In the genomic region with DNA sequence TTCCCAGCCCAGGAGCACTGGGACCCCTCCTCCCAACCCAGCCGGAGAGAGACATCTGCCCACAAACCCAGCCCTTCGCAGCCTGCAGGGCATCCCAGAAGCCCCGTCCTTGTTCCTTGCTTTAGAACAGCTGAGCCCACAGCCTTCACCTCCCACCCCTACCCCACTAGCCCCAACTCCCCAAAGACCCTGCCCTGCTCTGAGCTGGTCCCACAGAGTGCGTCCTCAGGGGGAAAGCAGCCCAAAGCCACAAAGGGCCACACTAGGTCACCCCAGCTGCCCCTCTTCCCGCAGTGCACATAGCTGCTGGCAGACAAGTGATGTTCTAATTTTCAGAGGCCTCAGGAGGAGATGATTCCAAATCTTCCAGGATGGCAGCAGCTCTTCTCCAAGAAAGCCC, we compare ENCODE assay signal across 26 cellular contexts. TPM values are rescaled to one million over a fixed set of nuclear protein-coding genes. Genes with fewer than 3 reads are reported as not detected.
DNase-seq lines count a peak whose midpoint lies in the region; ATAC-seq and TF ChIP-seq lines count a peak whose summit lies in the region.
"Had no signal": no experiment of that assay in that cellular context is flagged by ENCODE, and none has a peak within 500 bp of the region (broad histone marks: within the 10 kb centered on the region; RNA-seq: fewer than 3 reads in every experiment).

No MANE protein-coding gene starts in this region.

- no peaks in the 10 kb centered on the region for H3K9me3 ChIP-seq in cardiac muscle cell (ENCODE audit: low read depth)
- H3K9me3 ChIP-seq in left ventricle myocardium inferior (replicated peaks): no peaks in the 10 kb centered on the region
- no peaks in the 10 kb centered on the region for H3K9me3 ChIP-seq in neural progenitor cell (ENCODE audit: low read depth)
- no peaks in the 10 kb centered on the region for H3K9me3 ChIP-seq in smooth muscle cell (replicated peaks; ENCODE audit: low read depth)
- H3K9me3 ChIP-seq: HAP-1, SJCRH30 had no signal

- H3K4me1 Mint-ChIP-seq in neural progenitor cell: no peaks in the 10 kb centered on the region
- no peaks in the 10 kb centered on the region for H3K4me1 Mint-ChIP-seq in activated naive CD8-positive, alpha-beta T cell treated with anti-CD3 and anti-CD28 coated beads for 36 hours
- H3K4me1 Mint-ChIP-seq: IgD-negative memory B cell had no signal

- H3K27me3 Mint-ChIP-seq in neural progenitor cell (ENCODE audit: insufficient read depth, low read depth): peaks cover 14% of the 10 kb centered on the region
- no peaks in the 10 kb centered on the region for H3K27me3 Mint-ChIP-seq in activated naive CD8-positive, alpha-beta T cell treated with anti-CD3 and anti-CD28 coated beads for 36 hours
- H3K27me3 Mint-ChIP-seq: CD4-positive, alpha-beta T cell had no signal

- TF ChIP-seq CTCF in cardiac muscle cell (IDR thresholded peaks at IDR 0.05; ENCODE audit: low read depth, low read length) (no peak), left ventricle myocardium inferior (IDR thresholded peaks at IDR 0.05; ENCODE audit: borderline replicate concordance) (no peak), neural progenitor cell (IDR thresholded peaks at IDR 0.05) (no peak), smooth muscle cell (IDR thresholded peaks at IDR 0.05; ENCODE audit: borderline replicate concordance, insufficient read depth, poor library complexity, severe bottlenecking) (no peak)

- H3K36me3 ChIP-seq in cardiac muscle cell (no peaks in the 10 kb centered on the region), left ventricle myocardium inferior (peaks cover 11% of the 10 kb centered on the region), neural progenitor cell (no peaks in the 10 kb centered on the region), smooth muscle cell (ENCODE audit: low read depth) (no peaks in the 10 kb centered on the region)
- H3K36me3 ChIP-seq: HAP-1, SJCRH30 had no signal

- H3K4me3 ChIP-seq in cardiac muscle cell: no peak overlapping the region
- H3K4me3 ChIP-seq in left ventricle myocardium inferior: peak overlapping the region; percentile 35
- no peak overlapping the region for H3K4me3 ChIP-seq in neural progenitor cell
- H3K4me3 ChIP-seq in smooth muscle cell: no peak overlapping the region
- H3K4me3 ChIP-seq: HAP-1, SJCRH30 had no signal

- H3F3A ChIP-seq in neural progenitor cell (ENCODE audit: low read depth) (no peaks in the 10 kb centered on the region), smooth muscle cell (ENCODE audit: low read depth) (peaks cover 8% of the 10 kb centered on the region)

- H3K4me2 ChIP-seq in neural progenitor cell: no peak overlapping the region
- H3K4me2 ChIP-seq in smooth muscle cell: peak overlapping the region; percentile 2
- H3K4me2 ChIP-seq: KMS-11 had no signal

- no peak overlapping the region for H3K4me3 Mint-ChIP-seq in neural progenitor cell
- H3K4me3 Mint-ChIP-seq in activated naive CD8-positive, alpha-beta T cell treated with anti-CD3 and anti-CD28 coated beads for 36 hours: no peak overlapping the region
- H3K4me3 Mint-ChIP-seq: CD4-positive, alpha-beta T cell; HFFc6; IgD-negative memory B cell had no signal

- H3K9me3 Mint-ChIP-seq in neural progenitor cell: no peaks in the 10 kb centered on the region
- no peaks in the 10 kb centered on the region for H3K9me3 Mint-ChIP-seq in activated naive CD8-positive, alpha-beta T cell treated with anti-CD3 and anti-CD28 coated beads for 36 hours
- H3K9me3 Mint-ChIP-seq: CD4-positive, alpha-beta T cell; HFFc6; IgD-negative memory B cell had no signal

- no peaks in the 10 kb centered on the region for H3K79me2 ChIP-seq in neural progenitor cell (ENCODE audit: low read depth)
- no peaks in the 10 kb centered on the region for H3K79me2 ChIP-seq in smooth muscle cell (ENCODE audit: low read depth)

- H4K20me1 ChIP-seq in neural progenitor cell (ENCODE audit: low read depth) (no peaks in the 10 kb centered on the region), smooth muscle cell (ENCODE audit: low read depth) (no peaks in the 10 kb centered on the region)

- intact Hi-C loops in Right ventricle myocardium inferior (cut with DNase I): no loop called here
- intact Hi-C loops in left ventricle myocardium inferior (cut with micrococcal nuclease): no loop called here

- peak overlapping the region; percentile 21 for H3K27ac Mint-ChIP-seq in neural progenitor cell
- H3K27ac Mint-ChIP-seq in activated naive CD8-positive, alpha-beta T cell treated with anti-CD3 and anti-CD28 coated beads for 36 hours: no peak overlapping the region
- H3K27ac Mint-ChIP-seq: CD4-positive, alpha-beta T cell; HFFc6; IgD-negative memory B cell had no signal

- H3K9ac ChIP-seq in neural progenitor cell: no peak overlapping the region
- H3K9ac ChIP-seq in smooth muscle cell (ENCODE audit: low read depth): no peak overlapping the region
- H3K9ac ChIP-seq: KMS-11 had no signal

- no peak for ATAC-seq in Right ventricle myocardium inferior
- ATAC-seq: SK-N-SH treated with all-trans-retinoic acid at 6 μM for 48 hours had no signal

- H3K27ac ChIP-seq in cardiac muscle cell (peak overlapping the region; percentile 96), left ventricle myocardium inferior (replicated peaks) (peak overlapping the region; percentile 96), neural progenitor cell (no peak overlapping the region), smooth muscle cell (ENCODE audit: low read depth) (no peak overlapping the region)
- H3K27ac ChIP-seq: KMS-11, SJCRH30 had no signal

- H3K27me3 ChIP-seq in cardiac muscle cell (no peaks in the 10 kb centered on the region), left ventricle myocardium inferior (ENCODE audit: low read depth) (no peaks in the 10 kb centered on the region), neural progenitor cell (no peaks in the 10 kb centered on the region), smooth muscle cell (ENCODE audit: low read depth) (no peaks in the 10 kb centered on the region)
- H3K27me3 ChIP-seq: SJCRH30 had no signal

- no peak for DNase-seq in cardiac muscle cell (ENCODE audit: low read depth in 1 of 2, low spot score in 1 of 2)
- DNase-seq in Right ventricle myocardium inferior (ENCODE audit: missing footprints): no peak
- no peak for DNase-seq in left ventricle myocardium inferior
- no peak for DNase-seq in neural progenitor cell (ENCODE audit: low spot score)
- DNase-seq in smooth muscle cell (lab: John Stamatoyannopoulos, UW; ENCODE audit: unreplicated experiment): no peak
- DNase-seq in 8988T: no peak
- DNase-seq in activated naive CD8-positive, alpha-beta T cell treated with anti-CD3 and anti-CD28 coated beads for 36 hours: no peak
- no peak for DNase-seq in NCI-H226
- DNase-seq: CD4-positive, alpha-beta T cell; COR-L47; DMS53; GOT3; MM.1S; NCI-H1048; NCI-H1417 treated with DMSO at 0.1 percent for 48 hours; NCI-H1694 treated with DMSO at 0.1 percent for 48 hours; NCI-H2081; NCI-H2171; NCI-H524; NCI-H774; SJCRH30 had no signal

- WGBS in smooth muscle cell (ENCODE audit: low lambda C conversion rate): 55% methylated on average over 3 of the region's 5 CpGs

- H2AFZ ChIP-seq in neural progenitor cell (replicated peaks): no peak overlapping the region
- no peak overlapping the region for H2AFZ ChIP-seq in smooth muscle cell (ENCODE audit: low read depth)

- H3K4me1 ChIP-seq in cardiac muscle cell (ENCODE audit: low read depth) (peaks cover 45% of the 10 kb centered on the region), left ventricle myocardium inferior (peaks cover 90% of the 10 kb centered on the region), neural progenitor cell (no peaks in the 10 kb centered on the region), smooth muscle cell (ENCODE audit: low read depth) (no peaks in the 10 kb centered on the region)
- H3K4me1 ChIP-seq: HAP-1 had no signal

- no peaks in the 10 kb centered on the region for H3K36me3 Mint-ChIP-seq in neural progenitor cell
- H3K36me3 Mint-ChIP-seq in activated naive CD8-positive, alpha-beta T cell treated with anti-CD3 and anti-CD28 coated beads for 36 hours: no peaks in the 10 kb centered on the region
- H3K36me3 Mint-ChIP-seq: IgD-negative memory B cell had no signal

RNA-seq across cellular contexts. Expression of gene PLPP7, which starts 8.8 kb away (rescaled TPM):
- total RNA-seq in cardiac muscle cell (50.3 and 52.5 TPM in 2 replicates), Right ventricle myocardium inferior (107 TPM), left ventricle myocardium inferior (120 TPM), neural progenitor cell (ENCODE audit: low replicate concordance) (5.4 and 11.5 TPM in 2 replicates), smooth muscle cell (0.94 and 4.2 TPM in 2 replicates)
- polyA plus RNA-seq in cardiac muscle cell (36.9 and 42.5 TPM in 2 replicates), smooth muscle cell (0.70 and 3.3 TPM in 2 replicates)
- under 1 TPM; 0.35 to 0.42 TPM for total RNA-seq in activated naive CD8-positive, alpha-beta T cell treated with anti-CD3 and anti-CD28 coated beads for 36 hours

RNA-seq across cellular contexts. Expression of gene FAM78A, which starts 22.0 kb away (rescaled TPM):
- total RNA-seq in cardiac muscle cell (39.6 and 42.6 TPM in 2 replicates), Right ventricle myocardium inferior (62.9 TPM), left ventricle myocardium inferior (47.3 TPM), neural progenitor cell (ENCODE audit: low replicate concordance) (0.32 and 1.5 TPM in 2 replicates), smooth muscle cell (3.6 and 5.5 TPM in 2 replicates)
- polyA plus RNA-seq in cardiac muscle cell (21.5 and 29.5 TPM in 2 replicates), smooth muscle cell (3.3 and 4.2 TPM in 2 replicates)
- 10 to 100 TPM; 36.1 to 37.4 TPM for total RNA-seq in activated naive CD8-positive, alpha-beta T cell treated with anti-CD3 and anti-CD28 coated beads for 36 hours

Comparison
In these comparisons a context has a peak if more than half of its experiments do, and no peak if none do; other contexts are left out.
1. H3K27ac ChIP-seq: peak in cardiac muscle cell (single experiment) and left ventricle myocardium inferior (single experiment); none in neural progenitor cell (single experiment) and smooth muscle cell (single experiment).